ENCODE assay signal across 19 cellular contexts in genomic region chr5:6753851-6754250, GRCh38. TPM values are rescaled to one million over a fixed set of nuclear protein-coding genes. Genes with fewer than 3 reads are reported as not detected.
DNase-seq lines count a peak whose midpoint lies in the region; ATAC-seq and TF ChIP-seq lines count a peak whose summit lies in the region.
"Had no signal": no experiment of that assay in that cellular context is flagged by ENCODE, and none has a peak within 500 bp of the region (broad histone marks: within the 10 kb centered on the region; RNA-seq: fewer than 3 reads in every experiment).

No MANE protein-coding gene starts in this region.

- peak overlapping the region; percentile 13 for H3K4me3 Mint-ChIP-seq in activated CD4-positive, alpha-beta T cell treated with anti-CD3 and anti-CD28 coated beads, Interleukin-2, amount 10 ng/mL, durations not matched to agents 7 days and 5 days
- H3K4me3 Mint-ChIP-seq in activated T-helper 17 cell treated with anti-CD3 and anti-CD28 coated beads, Interleukin-2, amount 50 U/mL, for 72 hours, result no peak overlapping the region
- H3K4me3 Mint-ChIP-seq: H9 had no signal

- H3K9ac ChIP-seq in MM.1S (ENCODE audit: low read length), result no peak overlapping the region
- H3K9ac ChIP-seq: BLaER1 had no signal

- CTCF ChIA-PET in activated CD4-positive, alpha-beta T cell treated with anti-CD3 and anti-CD28 coated beads, Interleukin-2, amount 10 ng/mL, durations not matched to agents 7 days and 5 days (lab: Charles Lee), result interaction anchor here (0.5 kb wide), 1 partner anchor 304 kb away, joined by 4 read pairs; no protein-coding TSS in a partner anchor

- peaks cover 59% of the 10 kb centered on the region for H3K36me3 Mint-ChIP-seq in activated CD4-positive, alpha-beta T cell treated with anti-CD3 and anti-CD28 coated beads, Interleukin-2, amount 10 ng/mL, durations not matched to agents 7 days and 5 days (ENCODE audit: low read depth)
- peaks cover 86% of the 10 kb centered on the region for H3K36me3 Mint-ChIP-seq in activated T-helper 17 cell treated with anti-CD3 and anti-CD28 coated beads, Interleukin-2, amount 50 U/mL, for 72 hours (ENCODE audit: low read depth)

- no peak for TF ChIP-seq POLR2A in spleen (IDR thresholded peaks at IDR 0.05)

- H3F3A ChIP-seq in MM.1S (ENCODE audit: insufficient read depth, low read length), result no peaks in the 10 kb centered on the region

- H3K9me3 ChIP-seq in spleen (no peaks in the 10 kb centered on the region), MM.1S (replicated peaks; ENCODE audit: insufficient read depth, low read length) (no peaks in the 10 kb centered on the region), WERI-Rb-1 (ENCODE audit: severe bottlenecking) (no peaks in the 10 kb centered on the region)
- H3K9me3 ChIP-seq: BLaER1 had no signal

- POLR2A ChIA-PET in activated CD4-positive, alpha-beta T cell treated with anti-CD3 and anti-CD28 coated beads, Interleukin-2, amount 10 ng/mL, durations not matched to agents 7 days and 5 days (lab: Charles Lee), result no interaction called here

- peaks cover 27% of the 10 kb centered on the region for H3K79me2 ChIP-seq in MM.1S (ENCODE audit: low read length)

- no peak for ATAC-seq in activated T-helper 17 cell treated with anti-CD3 and anti-CD28 coated beads, Interleukin-2, amount 50 U/mL, for 72 hours (replicated peaks)
- ATAC-seq in GM19023 (IDR thresholded peaks at IDR 0.05; ENCODE audit: unreplicated experiment), result no peak
- ATAC-seq: PC-3 had no signal

- intact Hi-C loops in spleen (cut with DNase I; ENCODE audit: low total_unique reads), result no loop called here

- no peak overlapping the region for H3K4me2 ChIP-seq in MM.1S (ENCODE audit: low read depth, low read length)
- H3K4me2 ChIP-seq: BLaER1 had no signal

- H3K36me3 ChIP-seq in spleen (peaks cover 0 to 100% (median 83%) of the 10 kb centered on the region in 6 donors), MM.1S (replicated peaks; ENCODE audit: insufficient read depth, low read length) (peaks cover 20% of the 10 kb centered on the region), WERI-Rb-1 (peaks cover 100% of the 10 kb centered on the region)

- no peaks in the 10 kb centered on the region for H3K9me2 ChIP-seq in MM.1S (replicated peaks; ENCODE audit: insufficient read depth, low read length)

- H3K9me3 Mint-ChIP-seq in activated CD4-positive, alpha-beta T cell treated with anti-CD3 and anti-CD28 coated beads, Interleukin-2, amount 10 ng/mL, durations not matched to agents 7 days and 5 days, result no peaks in the 10 kb centered on the region
- no peaks in the 10 kb centered on the region for H3K9me3 Mint-ChIP-seq in activated T-helper 17 cell treated with anti-CD3 and anti-CD28 coated beads, Interleukin-2, amount 50 U/mL, for 72 hours
- H3K9me3 Mint-ChIP-seq: H9 had no signal

- no peak overlapping the region for H3K27ac ChIP-seq in spleen
- H3K27ac ChIP-seq in MM.1S (ENCODE audit: low read length), result no peak overlapping the region
- H3K27ac ChIP-seq in WERI-Rb-1, result no peak overlapping the region
- H3K27ac ChIP-seq: 22Rv1, BLaER1 had no signal

- H3K27me3 ChIP-seq in spleen (replicated peaks in 1 of 7), result no peaks in the 10 kb centered on the region
- H3K27me3 ChIP-seq in MM.1S (replicated peaks; ENCODE audit: insufficient read depth, low read length), result no peaks in the 10 kb centered on the region
- no peaks in the 10 kb centered on the region for H3K27me3 ChIP-seq in WERI-Rb-1 (ENCODE audit: insufficient read depth, low read depth, severe bottlenecking)
- H3K27me3 ChIP-seq: BLaER1 had no signal

- H2AFZ ChIP-seq in MM.1S (ENCODE audit: low read length), result no peak overlapping the region

- H3K4me1 ChIP-seq in spleen (no peaks in the 10 kb centered on the region), MM.1S (ENCODE audit: low read length) (no peaks in the 10 kb centered on the region)
- H3K4me1 ChIP-seq: BLaER1 had no signal

- no peak overlapping the region for H3K27ac Mint-ChIP-seq in activated CD4-positive, alpha-beta T cell treated with anti-CD3 and anti-CD28 coated beads, Interleukin-2, amount 10 ng/mL, durations not matched to agents 7 days and 5 days
- peak overlapping the region; percentile 51 for H3K27ac Mint-ChIP-seq in activated T-helper 17 cell treated with anti-CD3 and anti-CD28 coated beads, Interleukin-2, amount 50 U/mL, for 72 hours
- H3K27ac Mint-ChIP-seq: H9 had no signal

- no peaks in the 10 kb centered on the region for H4K20me1 ChIP-seq in MM.1S (ENCODE audit: insufficient read depth, low read length)

- H3K4me1 Mint-ChIP-seq in activated CD4-positive, alpha-beta T cell treated with anti-CD3 and anti-CD28 coated beads, Interleukin-2, amount 10 ng/mL, durations not matched to agents 7 days and 5 days, result peaks cover 3% of the 10 kb centered on the region
- H3K4me1 Mint-ChIP-seq in activated T-helper 17 cell treated with anti-CD3 and anti-CD28 coated beads, Interleukin-2, amount 50 U/mL, for 72 hours, result no peaks in the 10 kb centered on the region

- TF ChIP-seq CTCF in spleen (IDR thresholded peaks at IDR 0.05 in 8 of 11, conservative IDR thresholded peaks at IDR 0.05 in 3 of 11) (no peak), MM.1S (IDR thresholded peaks at IDR 0.05; ENCODE audit: low read length) (no peak), WERI-Rb-1 (IDR thresholded peaks at IDR 0.05; ENCODE audit: low read depth, low read length) (no peak)

- 91 to 98% (median 96%) methylated on average over 11 of the region's 11 CpGs for WGBS in spleen, 5 donors

- no peak overlapping the region for H3K4me3 ChIP-seq in spleen
- H3K4me3 ChIP-seq in MM.1S (ENCODE audit: low read length), result no peak overlapping the region
- no peak overlapping the region for H3K4me3 ChIP-seq in WERI-Rb-1 (ENCODE audit: low read depth, low read length)
- H3K4me3 ChIP-seq: BLaER1 had no signal

- DNase-seq in activated CD4-positive, alpha-beta T cell treated with anti-CD3 and anti-CD28 coated beads, Interleukin-2, amount 10 ng/mL, durations not matched to agents 7 days and 5 days, result no peak
- no peak for DNase-seq in activated CD4-positive, alpha-beta T cell treated with anti-CD3 and anti-CD28 coated beads for 1 hour
- DNase-seq in medulla oblongata (ENCODE audit: extremely low spot score), result peak; percentile 39
- DNase-seq in spleen, result peak; percentile 62
- DNase-seq in MM.1S, result no peak
- no peak for DNase-seq in WERI-Rb-1
- DNase-seq: DMS 273 treated with DMSO at 0.1 percent for 48 hours, H9, Karpas-422, NCI-H1105 treated with DMSO at 0.1 percent for 48 hours, NCI-H187 treated with DMSO at 0.1 percent for 48 hours, NCI-H2171, NCI-H446 treated with DMSO at 0.1 percent for 48 hours, NCI-H748 treated with DMSO at 0.1 percent for 48 hours, PC-3 had no signal

- H3K27me3 Mint-ChIP-seq in activated CD4-positive, alpha-beta T cell treated with anti-CD3 and anti-CD28 coated beads, Interleukin-2, amount 10 ng/mL, durations not matched to agents 7 days and 5 days, result no peaks in the 10 kb centered on the region
- no peaks in the 10 kb centered on the region for H3K27me3 Mint-ChIP-seq in activated T-helper 17 cell treated with anti-CD3 and anti-CD28 coated beads, Interleukin-2, amount 50 U/mL, for 72 hours

RNA-seq across cellular contexts. Expression of gene TENT4A, which starts 40.6 kb away (rescaled TPM):
- 10 to 100 TPM; 37.4 to 41.9 TPM for total RNA-seq in activated CD4-positive, alpha-beta T cell treated with anti-CD3 and anti-CD28 coated beads, Interleukin-2, amount 10 ng/mL, durations not matched to agents 7 days and 5 days
- 10 to 100 TPM; 39.0 to 52.4 TPM for total RNA-seq in activated T-helper 17 cell treated with anti-CD3 and anti-CD28 coated beads, Interleukin-2, amount 50 U/mL, for 72 hours
- 10 to 100 TPM; 26.3 to 44.8 (median 37.0) TPM for total RNA-seq in spleen
- 10 to 100 TPM in 2 of 3 donors, 1 to 10 TPM in 1; 7.1 to 16.5 (median 12.9) TPM for polyA plus RNA-seq in spleen

Comparison
In these comparisons a context has a peak if more than half of its experiments do, and no peak if none do; other contexts are left out.
1. DNase-seq: peak in medulla oblongata (single experiment) and spleen (single experiment); none in activated CD4-positive, alpha-beta T cell treated with anti-CD3 and anti-CD28 coated beads, Interleukin-2, amount 10 ng/mL, durations not matched to agents 7 days and 5 days (single experiment), activated CD4-positive, alpha-beta T cell treated with anti-CD3 and anti-CD28 coated beads for 1 hour (single experiment), MM.1S (single experiment) and WERI-Rb-1 (single experiment).